In the genomic region with DNA sequence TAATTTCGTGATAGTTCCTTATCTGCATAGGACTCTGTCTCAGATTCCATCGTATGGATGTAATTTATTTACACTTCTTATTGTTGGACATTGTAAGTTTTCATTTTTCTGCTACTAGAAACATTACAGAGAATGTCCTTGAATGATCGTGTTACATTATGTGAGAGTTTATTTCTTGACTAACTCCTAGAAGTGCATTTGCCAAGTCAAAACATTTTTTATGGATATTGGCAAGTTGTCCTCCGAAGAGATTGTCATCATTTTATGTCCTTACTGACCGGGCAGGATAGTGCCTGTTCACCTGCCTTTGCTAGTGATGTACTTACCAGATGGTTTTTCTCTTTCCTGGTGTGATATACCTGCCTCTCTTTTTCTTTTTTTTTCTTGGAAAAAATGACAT, we compare ENCODE assay signal across 24 cellular contexts.
"Had no signal": no experiment of that assay in that cellular context is flagged by ENCODE, and none has a peak within 500 bp of the region (broad histone marks: within the 10 kb centered on the region; RNA-seq: fewer than 3 reads in every experiment).

No MANE protein-coding gene starts in this region.

- H3K4me1 Mint-ChIP-seq: neural progenitor cell had no signal

- FAIRE-seq: endometrium, kidney, pancreas had no signal

- H3K27ac ChIP-seq: gastroesophageal sphincter, neural progenitor cell, pancreas, right lobe of liver, suprapubic skin, thyroid gland, upper lobe of left lung, uterus had no signal

- H3K4me2 ChIP-seq: neural progenitor cell had no signal

- H3K27me3 Mint-ChIP-seq: natural killer cell treated with Interleukin-12 subunit alpha and Interleukin-12 subunit beta and Interleukin-15 and Interleukin-18, amount 100 ng/mL, for 72 hours; progenitor cell of endocrine pancreas had no signal

- H3K4me1 ChIP-seq: gastroesophageal sphincter, neural progenitor cell, pancreas, right lobe of liver, suprapubic skin, thyroid gland had no signal

- DNase-seq: effector memory CD4-positive, alpha-beta T cell; foreskin fibroblast; glutamatergic neuron; immature natural killer cell; kidney; mammary epithelial cell; nucleus accumbens; pancreas; retina; right lobe of liver; stimulated activated CD4-positive, alpha-beta T cell treated with anti-CD3 and anti-CD28 coated beads, Interleukin-4, amount 100 ng/mL, for 1 hour; stimulated activated CD8-positive, alpha-beta memory T cell treated with anti-CD3 and anti-CD28 coated beads, Interleukin-4, amount 100 ng/mL, for 48 hours; stimulated activated naive CD8-positive, alpha-beta T cell treated with anti-CD3 and anti-CD28 coated beads, Interleukin-15, Interleukin-2, amounts not matched to agents 100 U/mL and 50 U/mL, for 24 hours; thyroid gland; upper lobe of left lung; uterus had no signal

- ATAC-seq: esophagus mucosa; gastroesophageal sphincter; natural killer cell treated with Interleukin-12 subunit alpha and Interleukin-12 subunit beta and Interleukin-15 and Interleukin-18, amount 100 ng/mL, for 72 hours; pancreas; right lobe of liver; stimulated activated effector memory CD8-positive, alpha-beta T cell treated with anti-CD3 and anti-CD28 coated beads, Interleukin-12 subunit alpha, Interleukin-12 subunit beta, amount 100 ng/mL, for 72 hours; stimulated activated naive CD8-positive, alpha-beta T cell treated with anti-CD3 and anti-CD28 coated beads, Interleukin-15, Interleukin-2, amounts not matched to agents 100 U/mL and 50 U/mL, for 24 hours had no signal

- H3K36me3 ChIP-seq: uterus had no signal

- H3K4me3 ChIP-seq: gastroesophageal sphincter, neural progenitor cell, pancreas, right lobe of liver, suprapubic skin, thyroid gland, upper lobe of left lung, uterus had no signal

- H3K27me3 ChIP-seq: gastroesophageal sphincter, neural progenitor cell, pancreas, right lobe of liver, suprapubic skin, thyroid gland, upper lobe of left lung, uterus had no signal

- H3K27ac Mint-ChIP-seq: immature natural killer cell; natural killer cell treated with Interleukin-12 subunit alpha and Interleukin-12 subunit beta and Interleukin-15 and Interleukin-18, amount 100 ng/mL, for 72 hours; neural progenitor cell; progenitor cell of endocrine pancreas; stimulated activated effector memory CD8-positive, alpha-beta T cell treated with anti-CD3 and anti-CD28 coated beads, Interleukin-12 subunit alpha, Interleukin-12 subunit beta, amount 100 ng/mL, for 72 hours had no signal

- H3K4me3 Mint-ChIP-seq: immature natural killer cell; natural killer cell treated with Interleukin-12 subunit alpha and Interleukin-12 subunit beta and Interleukin-15 and Interleukin-18, amount 100 ng/mL, for 72 hours; neural progenitor cell; stimulated activated effector memory CD8-positive, alpha-beta T cell treated with anti-CD3 and anti-CD28 coated beads, Interleukin-12 subunit alpha, Interleukin-12 subunit beta, amount 100 ng/mL, for 72 hours had no signal

- H3K9me3 ChIP-seq: gastroesophageal sphincter, pancreas, right lobe of liver, suprapubic skin, thyroid gland, upper lobe of left lung, uterus had no signal
